Comparison of ENCODE assay signal across 8 cellular contexts in the genomic region with DNA sequence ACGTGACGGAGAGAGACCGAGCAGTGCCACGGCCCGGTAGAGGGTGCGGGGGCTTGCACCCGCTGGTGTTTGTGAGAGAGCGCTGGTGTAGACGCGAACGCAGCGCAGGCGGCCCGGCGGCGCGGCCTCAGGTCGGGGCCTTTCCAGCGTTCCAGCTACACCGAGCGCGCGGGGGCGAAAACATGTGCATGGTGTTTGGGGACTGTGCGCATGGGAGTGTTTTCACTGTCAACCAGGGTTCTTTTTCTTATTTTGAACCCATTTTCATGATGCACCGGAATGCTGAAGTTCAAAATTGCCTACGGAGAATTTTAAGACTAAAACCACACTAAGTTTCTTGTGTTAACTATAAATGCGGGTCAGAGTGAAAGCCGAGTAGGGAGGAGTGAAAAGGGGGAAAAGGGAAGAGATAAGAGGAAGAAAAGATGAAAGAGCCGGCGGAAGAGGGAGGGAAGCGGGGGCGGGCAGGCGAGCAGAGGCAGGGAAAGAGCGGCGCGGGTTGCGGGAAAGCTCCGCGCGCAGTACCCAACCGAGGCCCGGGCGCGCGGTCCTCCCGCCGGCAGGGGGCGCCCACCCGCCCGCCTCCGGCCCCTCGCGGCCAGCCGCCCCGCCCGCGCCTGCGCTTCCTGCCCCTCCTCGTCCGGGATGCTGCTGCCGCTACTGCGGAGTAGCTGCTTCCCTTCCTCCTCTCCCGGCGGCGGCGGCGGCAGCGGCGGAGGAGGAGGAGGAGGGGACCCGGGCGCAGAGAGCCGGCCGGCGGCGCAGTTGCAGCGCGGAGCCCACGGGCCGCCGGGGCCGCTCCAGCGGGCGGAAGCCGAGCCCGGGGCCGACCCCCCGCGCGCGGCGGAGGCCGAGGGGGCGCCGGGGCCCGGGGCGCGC. TPM values are rescaled to one million over a fixed set of nuclear protein-coding genes. Genes with fewer than 3 reads are reported as not detected.
DNase-seq lines count a peak whose midpoint lies in the region; ATAC-seq and TF ChIP-seq lines count a peak whose summit lies in the region.

A gene with protein sequence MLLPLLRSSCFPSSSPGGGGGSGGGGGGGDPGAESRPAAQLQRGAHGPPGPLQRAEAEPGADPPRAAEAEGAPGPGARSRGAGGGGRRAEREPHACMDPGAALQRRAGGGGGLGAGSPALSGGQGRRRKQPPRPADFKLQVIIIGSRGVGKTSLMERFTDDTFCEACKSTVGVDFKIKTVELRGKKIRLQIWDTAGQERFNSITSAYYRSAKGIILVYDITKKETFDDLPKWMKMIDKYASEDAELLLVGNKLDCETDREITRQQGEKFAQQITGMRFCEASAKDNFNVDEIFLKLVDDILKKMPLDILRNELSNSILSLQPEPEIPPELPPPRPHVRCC (plus strand): TSS at position 643 of the 879 bp plus-strand sequence. CDS start 3 bp downstream, at position 646.

- DNase-seq in DMS114 treated with DMSO at 0.1 percent for 48 hours (lab: John Stamatoyannopoulos, UW; ENCODE audit: unreplicated experiment) (peak; percentile 61), Karpas-422 (peak; percentile 95), RWPE1 (ENCODE audit: low spot score) (peak; percentile 85), fibroblast of peridontal ligament (ENCODE audit: extremely low read depth) (peak; percentile 75)
- DNase-seq in stimulated activated naive CD8-positive, alpha-beta T cell treated with anti-CD3 and anti-CD28 coated beads, Interleukin-15, Interleukin-2, amounts not matched to agents 100 U/mL and 50 U/mL, for 24 hours, result peak; percentile 91

- H3K36me3 Mint-ChIP-seq in activated T-helper 17 cell treated with anti-CD3 and anti-CD28 coated beads, Interleukin-2, amount 50 U/mL, for 72 hours (ENCODE audit: low read depth), result peaks cover 23% of the 10 kb centered on the region
- H3K36me3 Mint-ChIP-seq in nephron (ENCODE audit: low read depth), result peaks cover 5% of the 10 kb centered on the region

- peaks cover 35% of the 10 kb centered on the region for H4K20me1 ChIP-seq in Karpas-422 (ENCODE audit: insufficient read depth, low read depth, low read length)

- H3K4me1 ChIP-seq in Karpas-422 (ENCODE audit: low read length), result peaks cover 59% of the 10 kb centered on the region

- no peaks in the 10 kb centered on the region for H3K9me3 Mint-ChIP-seq in activated T-helper 17 cell treated with anti-CD3 and anti-CD28 coated beads, Interleukin-2, amount 50 U/mL, for 72 hours
- no peaks in the 10 kb centered on the region for H3K9me3 Mint-ChIP-seq in nephron

- peaks cover 33% of the 10 kb centered on the region for H3K4me1 Mint-ChIP-seq in activated T-helper 17 cell treated with anti-CD3 and anti-CD28 coated beads, Interleukin-2, amount 50 U/mL, for 72 hours
- peaks cover 46% of the 10 kb centered on the region for H3K4me1 Mint-ChIP-seq in nephron

- CTCF ChIA-PET in RWPE1 (lab: Yijun Ruan, JAX), result interaction anchor here (0.5 to 1.5 kb wide), 7 partner anchors 10 to 255 kb away, joined by 3 to 22 read pairs (median 3); no protein-coding TSS in a partner anchor

- POLR2A ChIA-PET in RWPE1 (lab: Yijun Ruan, JAX; ENCODE audit: low non-redundant PET), result interaction anchor here (0.6 to 0.7 kb wide), 2 partner anchors 17 to 56 kb away, joined by 3 to 6 read pairs; no protein-coding TSS in a partner anchor

- peaks cover 44% of the 10 kb centered on the region for H3K79me2 ChIP-seq in Karpas-422 (ENCODE audit: low read length)

- H3K27me3 ChIP-seq in Karpas-422 (ENCODE audit: low read length), result no peaks in the 10 kb centered on the region

- H3K4me2 ChIP-seq in Karpas-422 (ENCODE audit: low read depth, low read length, poor library complexity, severe bottlenecking), result peak within 1 kb of the TSS; percentile 90

- peak within 1 kb of the TSS; percentile 99 for H2AFZ ChIP-seq in Karpas-422 (ENCODE audit: low read length)

- peak within 1 kb of the TSS; percentile 96 for H3K4me3 ChIP-seq in Karpas-422 (ENCODE audit: low read length)

- peak; percentile 58 for ATAC-seq in GM21717 (IDR thresholded peaks at IDR 0.05; ENCODE audit: unreplicated experiment)
- peak; percentile 92 for ATAC-seq in activated T-helper 17 cell treated with anti-CD3 and anti-CD28 coated beads, Interleukin-2, amount 50 U/mL, for 72 hours (replicated peaks)
- peak; percentile 89 for ATAC-seq in stimulated activated naive CD8-positive, alpha-beta T cell treated with anti-CD3 and anti-CD28 coated beads, Interleukin-15, Interleukin-2, amounts not matched to agents 100 U/mL and 50 U/mL, for 24 hours

- no peaks in the 10 kb centered on the region for H3K9me2 ChIP-seq in Karpas-422 (replicated peaks; ENCODE audit: insufficient read depth, low read length)

- H3K36me3 ChIP-seq in Karpas-422 (ENCODE audit: insufficient read depth, low read length), result peaks cover 7% of the 10 kb centered on the region; the same call in 1 of the 2 replicates

- H3K27me3 Mint-ChIP-seq in activated T-helper 17 cell treated with anti-CD3 and anti-CD28 coated beads, Interleukin-2, amount 50 U/mL, for 72 hours, result peaks cover 5% of the 10 kb centered on the region
- H3K27me3 Mint-ChIP-seq in nephron (ENCODE audit: low read depth), result peaks cover 4% of the 10 kb centered on the region

- no peaks in the 10 kb centered on the region for H3K9me3 ChIP-seq in Karpas-422 (ENCODE audit: low read length)

- H3K9ac ChIP-seq in Karpas-422 (ENCODE audit: low read length), result peak within 1 kb of the TSS; percentile 97

- peak within 1 kb of the TSS; percentile 95 for H3K4me3 Mint-ChIP-seq in activated T-helper 17 cell treated with anti-CD3 and anti-CD28 coated beads, Interleukin-2, amount 50 U/mL, for 72 hours
- H3K4me3 Mint-ChIP-seq in nephron, result peak within 1 kb of the TSS; percentile 89 to 92 (median 91)

- peak within 1 kb of the TSS; percentile 96 for H3K27ac Mint-ChIP-seq in activated T-helper 17 cell treated with anti-CD3 and anti-CD28 coated beads, Interleukin-2, amount 50 U/mL, for 72 hours
- H3K27ac Mint-ChIP-seq in nephron, result peak within 1 kb of the TSS; percentile 79 to 91 (median 90)

- TF ChIP-seq CTCF in RWPE1 (conservative IDR thresholded peaks at IDR 0.05; ENCODE audit: low read depth) (peak; percentile 91), nephron (IDR thresholded peaks at IDR 0.05; ENCODE audit: unreplicated experiment in 3 of 3) (peak; percentile 57 to 70 (median 62))

- 0 out of 2 replicates have a peak within 1 kb of the TSS, but pooled peaks have one; percentile 9 for H3K27ac ChIP-seq in Karpas-422 (ENCODE audit: low read length)
- peak within 1 kb of the TSS; percentile 73 for H3K27ac ChIP-seq in RWPE1

RNA-seq across cellular contexts. Expression of the gene that starts here (rescaled TPM):
- total RNA-seq in Karpas-422 (2014; rRNA removed; shearing (Covaris generic); ENCODE audit: low replicate concordance), result 11.9 and 17.2 TPM in 2 replicates
- 10 to 100 TPM; 10.2 to 11.9 TPM for total RNA-seq in activated T-helper 17 cell treated with anti-CD3 and anti-CD28 coated beads, Interleukin-2, amount 50 U/mL, for 72 hours

Comparison
In these comparisons a context has a peak if more than half of its experiments do, and no peak if none do; other contexts are left out.
1. Peak in every context shown above with its lines: DNase-seq, ATAC-seq, H3K4me3 ChIP-seq and H3K27ac ChIP-seq.